ENCODE assay signal across 1 cellular context in the genomic region with DNA sequence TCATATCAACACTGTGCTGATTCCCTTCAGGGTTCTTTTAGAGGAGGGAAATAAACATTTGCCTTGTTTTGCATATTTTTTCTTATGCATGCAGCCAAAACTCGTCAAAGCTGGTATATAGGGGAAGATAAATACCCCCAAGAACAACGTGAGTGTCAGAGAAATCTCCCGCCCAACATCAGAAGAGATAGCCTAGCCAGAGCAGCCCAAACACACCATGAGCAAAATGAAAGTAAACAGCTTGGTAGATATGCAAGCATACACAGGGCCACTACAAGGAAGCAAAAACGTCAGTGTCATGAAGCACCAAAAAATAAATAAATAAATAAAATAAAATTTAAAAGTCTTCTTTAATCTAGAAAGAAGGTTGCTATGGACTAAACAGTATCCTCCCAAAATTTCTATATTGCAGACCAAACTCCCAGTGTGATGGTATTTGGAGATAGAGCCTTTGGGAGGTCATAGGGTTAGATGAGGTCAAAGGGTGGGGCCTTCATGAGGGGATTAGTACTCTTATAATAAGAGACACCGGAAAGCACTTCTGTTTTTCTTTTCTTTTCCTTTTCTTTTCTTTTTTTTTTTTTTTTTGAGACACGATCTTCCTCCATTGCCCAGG.
TF ChIP-seq lines count a peak whose summit lies in the region.

No MANE protein-coding gene starts in this region.

TF ChIP-seq in K562, 482 proteins besides CTCF, POLR2A, EP300 and RAD21 (continued from another document):
- TF ChIP-seq ZNF592 (IDR thresholded peaks at IDR 0.05): peak; percentile 30; the same call in 1 of the 2 replicates
- no peak for TF ChIP-seq ZNF644 (tag; IDR thresholded peaks at IDR 0.05; ENCODE audit: low read depth)
- TF ChIP-seq ZNF316 (IDR thresholded peaks at IDR 0.05): 0 out of 2 replicates have a peak, but pooled peaks have one; percentile 8
- TF ChIP-seq HIVEP1 (CRISPR knock-in tag; IDR thresholded peaks at IDR 0.05): no peak
- TF ChIP-seq, protein P1, sequence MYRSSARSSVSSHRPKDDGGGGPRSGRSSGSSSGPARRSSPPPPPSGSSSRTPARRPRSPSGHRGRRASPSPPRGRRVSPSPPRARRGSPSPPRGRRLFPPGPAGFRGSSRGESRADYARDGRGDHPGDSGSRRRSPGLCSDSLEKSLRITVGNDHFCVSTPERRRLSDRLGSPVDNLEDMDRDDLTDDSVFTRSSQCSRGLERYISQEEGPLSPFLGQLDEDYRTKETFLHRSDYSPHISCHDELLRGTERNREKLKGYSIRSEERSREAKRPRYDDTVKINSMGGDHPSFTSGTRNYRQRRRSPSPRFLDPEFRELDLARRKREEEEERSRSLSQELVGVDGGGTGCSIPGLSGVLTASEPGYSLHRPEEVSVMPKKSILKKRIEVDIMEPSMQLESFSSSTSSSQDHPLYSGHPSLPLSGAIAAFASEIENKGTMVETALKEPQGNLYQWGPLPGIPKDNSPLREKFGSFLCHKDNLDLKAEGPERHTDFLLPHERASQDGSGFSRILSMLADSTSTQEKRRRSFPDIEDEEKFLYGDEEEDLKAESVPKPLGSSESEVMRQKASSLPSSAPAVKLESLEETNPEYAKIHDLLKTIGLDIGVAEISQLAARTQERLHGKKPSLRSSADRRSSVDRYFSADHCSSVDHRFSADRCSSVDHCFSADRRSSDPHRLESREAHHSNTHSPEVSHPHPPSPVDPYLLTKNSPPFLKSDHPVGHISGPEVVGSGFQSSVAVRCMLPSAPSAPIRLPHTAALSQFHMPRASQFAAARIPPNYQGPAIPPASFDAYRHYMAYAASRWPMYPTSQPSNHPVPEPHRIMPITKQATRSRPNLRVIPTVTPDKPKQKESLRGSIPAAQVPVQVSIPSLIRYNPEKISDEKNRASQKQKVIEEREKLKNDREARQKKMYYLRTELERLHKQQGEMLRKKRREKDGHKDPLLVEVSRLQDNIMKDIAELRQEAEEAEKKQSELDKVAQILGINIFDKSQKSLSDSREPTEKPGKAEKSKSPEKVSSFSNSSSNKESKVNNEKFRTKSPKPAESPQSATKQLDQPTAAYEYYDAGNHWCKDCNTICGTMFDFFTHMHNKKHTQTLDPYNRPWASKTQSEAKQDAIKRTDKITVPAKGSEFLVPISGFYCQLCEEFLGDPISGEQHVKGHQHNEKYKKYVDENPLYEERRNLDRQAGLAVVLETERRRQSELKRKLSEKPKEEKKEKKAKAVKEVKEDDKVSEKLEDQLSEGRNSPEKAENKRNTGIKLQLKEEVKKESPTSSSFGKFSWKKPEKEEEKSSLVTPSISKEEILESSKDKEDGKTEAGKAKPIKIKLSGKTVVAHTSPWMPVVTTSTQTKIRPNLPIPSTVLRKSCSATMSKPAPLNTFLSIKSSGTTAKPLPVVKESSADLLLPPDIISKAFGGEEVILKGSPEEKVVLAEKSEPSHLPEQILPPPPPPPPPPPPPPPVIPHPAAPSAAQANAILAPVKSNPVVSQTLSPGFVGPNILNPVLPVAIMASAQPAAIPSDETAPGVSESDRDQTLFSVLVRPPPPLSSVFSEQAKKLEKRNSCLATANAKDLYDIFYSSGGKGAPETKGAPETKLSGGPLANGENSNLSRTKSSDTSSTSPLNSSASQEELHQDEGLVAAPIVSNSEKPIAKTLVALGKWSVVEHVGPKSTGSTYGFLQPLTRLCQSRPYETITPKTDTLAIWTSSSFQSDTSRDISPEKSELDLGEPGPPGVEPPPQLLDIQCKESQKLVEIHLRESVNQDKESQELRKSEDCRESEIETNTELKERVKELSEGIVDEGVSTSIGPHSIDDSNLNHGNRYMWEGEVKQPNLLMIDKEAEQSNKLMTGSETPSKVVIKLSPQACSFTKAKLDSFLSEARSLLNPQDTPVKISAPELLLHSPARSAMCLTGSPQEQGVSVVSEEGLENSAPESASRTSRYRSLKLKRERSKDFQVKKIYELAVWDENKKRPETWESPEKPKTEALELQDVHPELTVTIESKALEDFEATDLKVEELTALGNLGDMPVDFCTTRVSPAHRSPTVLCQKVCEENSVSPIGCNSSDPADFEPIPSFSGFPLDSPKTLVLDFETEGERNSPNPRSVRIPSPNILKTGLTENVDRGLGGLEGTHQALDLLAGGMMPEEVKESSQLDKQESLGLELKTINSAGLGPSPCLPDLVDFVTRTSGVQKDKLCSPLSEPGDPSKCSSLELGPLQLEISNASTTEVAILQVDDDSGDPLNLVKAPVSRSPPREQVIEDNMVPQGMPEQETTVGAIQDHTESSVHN (IDR thresholded peaks at IDR 0.05; ENCODE audit: borderline replicate concordance in 1 of 2, low read depth in 1 of 2): 0 out of 4 replicates have a peak, but pooled peaks of 1 of the 2 experiments have one; percentile 15
- no peak for TF ChIP-seq FOXO4 (CRISPR knock-in tag; IDR thresholded peaks at IDR 0.05)
- TF ChIP-seq NR2C2 (CRISPR knock-in tag; IDR thresholded peaks at IDR 0.05): no peak
- peak; percentile 94 for TF ChIP-seq NR2C2 (tag; IDR thresholded peaks at IDR 0.05)
- TF ChIP-seq ARNT (IDR thresholded peaks at IDR 0.05): 0 out of 4 replicates have a peak, but pooled peaks of 1 of the 2 experiments have one; percentile 28
